8 cellular contexts compared by ENCODE assay signal in the genomic region with DNA sequence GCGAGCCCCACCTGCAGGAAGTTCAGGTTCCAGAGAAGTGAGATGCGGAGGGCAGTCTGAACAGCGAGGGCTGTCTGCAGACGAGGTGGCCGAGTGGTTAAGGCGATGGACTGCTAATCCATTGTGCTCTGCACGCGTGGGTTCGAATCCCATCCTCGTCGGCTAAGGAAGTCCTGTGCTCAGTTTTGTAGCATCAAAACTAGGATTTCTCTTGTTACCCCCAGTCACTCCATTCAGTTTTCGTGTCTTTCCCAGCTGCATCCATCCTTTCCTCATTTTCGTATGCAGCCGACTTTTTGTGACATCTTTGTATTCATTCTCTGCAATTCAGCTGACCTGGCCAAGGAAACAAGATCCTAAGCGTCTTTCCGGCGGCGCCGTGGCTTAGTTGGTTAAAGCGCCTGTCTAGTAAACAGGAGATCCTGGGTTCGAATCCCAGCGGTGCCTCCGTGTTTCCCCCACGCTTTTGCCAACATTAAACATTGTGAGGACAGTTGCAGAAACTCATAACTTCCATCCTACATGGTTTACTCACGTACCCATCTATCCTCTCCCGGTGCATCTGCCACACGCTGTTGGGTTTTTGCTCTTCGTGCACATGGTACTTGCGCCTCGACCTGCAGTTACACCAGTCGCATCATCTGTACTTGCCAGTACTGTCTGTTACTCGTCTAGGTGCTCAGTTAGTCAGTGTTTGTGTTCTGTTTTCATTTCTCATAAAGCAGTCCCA. TPM values are rescaled to one million over a fixed set of nuclear protein-coding genes. Genes with fewer than 3 reads are reported as not detected.
DNase-seq lines count a peak whose midpoint lies in the region; ATAC-seq, FAIRE-seq and TF ChIP-seq lines count a peak whose summit lies in the region.

No MANE protein-coding gene starts in this region.

- H3K27ac ChIP-seq in HEK293 (ENCODE audit: extremely low read depth, low read depth, low read length), result peak overlapping the region; percentile 79
- peak overlapping the region; percentile 97 to 99 (median 98) for H3K27ac ChIP-seq in upper lobe of left lung

- no peak for TF ChIP-seq EP300 in upper lobe of left lung (IDR thresholded peaks at IDR 0.05)

- H3K4me3 Mint-ChIP-seq in progenitor cell of endocrine pancreas (ENCODE audit: low read depth), result no peak overlapping the region

- no peak for DNase-seq in D721Med (ENCODE audit: insufficient read length, low spot score)
- peak; percentile 94 for DNase-seq in NCI-H146 (lab: John Stamatoyannopoulos, UW)
- peak; percentile 76 for DNase-seq in T follicular helper cell (ENCODE audit: low read depth)
- peak; percentile 92 for DNase-seq in amniotic epithelial cell (ENCODE audit: low read depth)
- DNase-seq in left ventricle myocardium superior, result peak; percentile 92
- DNase-seq in progenitor cell of endocrine pancreas (ENCODE audit: low spot score, unreplicated experiment), result peak; percentile 91
- DNase-seq in upper lobe of left lung, result peak in 1 of 2 donors; percentile 96

- peaks cover 4% of the 10 kb centered on the region for H3K27me3 Mint-ChIP-seq in progenitor cell of endocrine pancreas

- CTCF ChIA-PET in HEK293 (lab: Yijun Ruan, JAX), result interaction anchor here (1.0 to 1.9 kb wide), 15 partner anchors 10 to 69 kb away, joined by 3 to 12 read pairs (median 4); a partner anchor contains a TSS

- ATAC-seq in left ventricle myocardium superior, result peak; percentile 74
- ATAC-seq in upper lobe of left lung (ENCODE audit: low FRiP score in 2 of 2), result peak; percentile 77 to 83

- peaks cover 13% of the 10 kb centered on the region for H3K4me1 ChIP-seq in HEK293 (ENCODE audit: control insufficient read depth, insufficient read depth, low read length)
- peaks cover 29 to 53% (median 37%) of the 10 kb centered on the region in 4 donors for H3K4me1 ChIP-seq in upper lobe of left lung

- H3K36me3 Mint-ChIP-seq in progenitor cell of endocrine pancreas (ENCODE audit: insufficient read depth), result no peaks in the 10 kb centered on the region

- POLR2A ChIA-PET in HEK293 (lab: Yijun Ruan, JAX), result interaction anchor here (1.4 to 13.9 kb wide), 9 partner anchors 10 to 108 kb away, joined by 4 to 394 read pairs (median 12); a partner anchor contains a TSS

- intact Hi-C loops in left ventricle myocardium superior (cut with micrococcal nuclease), result no loop called here

- H3K27ac Mint-ChIP-seq in progenitor cell of endocrine pancreas, result no peak overlapping the region

- no peaks in the 10 kb centered on the region for H3K27me3 ChIP-seq in upper lobe of left lung

- no peaks in the 10 kb centered on the region for H3K9me3 Mint-ChIP-seq in progenitor cell of endocrine pancreas (ENCODE audit: low read depth)

- WGBS in upper lobe of left lung, 2 donors, result 1 to 2% methylated on average over 28 to 32 of the region's 32 CpGs

- no peaks in the 10 kb centered on the region for H3K36me3 ChIP-seq in HEK293 (ENCODE audit: control insufficient read depth in 2 of 2, insufficient read depth in 1 of 2, low read length in 2 of 2)
- H3K36me3 ChIP-seq in upper lobe of left lung, result no peaks in the 10 kb centered on the region

- peak; percentile 16 for TF ChIP-seq CTCF in D721Med (IDR thresholded peaks at IDR 0.05; ENCODE audit: insufficient read depth, missing control alignments)
- peak; percentile 94 for TF ChIP-seq CTCF in HEK293 (tag by site-specific recombination; IDR thresholded peaks at IDR 0.05)
- TF ChIP-seq CTCF in progenitor cell of endocrine pancreas (IDR thresholded peaks at IDR 0.05; ENCODE audit: unreplicated experiment), result no peak
- TF ChIP-seq CTCF in upper lobe of left lung (IDR thresholded peaks at IDR 0.05), result peak in 2 of 6 experiments; percentile 28 to 47

- peaks cover 1% of the 10 kb centered on the region for H3K4me1 Mint-ChIP-seq in progenitor cell of endocrine pancreas (ENCODE audit: low read depth)

- H3K4me3 ChIP-seq in HEK293 (ENCODE audit: low read depth, low read length), result peak overlapping the region; percentile 86
- peak overlapping the region; percentile 53 to 80 (median 69) for H3K4me3 ChIP-seq in upper lobe of left lung

- TF ChIP-seq POLR2A in upper lobe of left lung (IDR thresholded peaks at IDR 0.05), result no peak

- H3K9me3 ChIP-seq in HEK293 (ENCODE audit: control insufficient read depth, insufficient read depth, low read depth, low read length), result no peaks in the 10 kb centered on the region
- no peaks in the 10 kb centered on the region for H3K9me3 ChIP-seq in upper lobe of left lung

- no peak for FAIRE-seq in D721Med (lab: Jason Lieb, UNC)

TF ChIP-seq in HEK293, 187 proteins besides CTCF, POLR2A, EP300 and RAD21 (continues in another document):
- TF ChIP-seq ZNF155 (tag by site-specific recombination; IDR thresholded peaks at IDR 0.05) (no peak), ZNF785 (tag by site-specific recombination; IDR thresholded peaks at IDR 0.05) (0 out of 2 replicates have a peak, but pooled peaks have one; percentile 27), ZNF239 (tag by site-specific recombination; IDR thresholded peaks at IDR 0.05) (no peak)
- TF ChIP-seq, protein P1, sequence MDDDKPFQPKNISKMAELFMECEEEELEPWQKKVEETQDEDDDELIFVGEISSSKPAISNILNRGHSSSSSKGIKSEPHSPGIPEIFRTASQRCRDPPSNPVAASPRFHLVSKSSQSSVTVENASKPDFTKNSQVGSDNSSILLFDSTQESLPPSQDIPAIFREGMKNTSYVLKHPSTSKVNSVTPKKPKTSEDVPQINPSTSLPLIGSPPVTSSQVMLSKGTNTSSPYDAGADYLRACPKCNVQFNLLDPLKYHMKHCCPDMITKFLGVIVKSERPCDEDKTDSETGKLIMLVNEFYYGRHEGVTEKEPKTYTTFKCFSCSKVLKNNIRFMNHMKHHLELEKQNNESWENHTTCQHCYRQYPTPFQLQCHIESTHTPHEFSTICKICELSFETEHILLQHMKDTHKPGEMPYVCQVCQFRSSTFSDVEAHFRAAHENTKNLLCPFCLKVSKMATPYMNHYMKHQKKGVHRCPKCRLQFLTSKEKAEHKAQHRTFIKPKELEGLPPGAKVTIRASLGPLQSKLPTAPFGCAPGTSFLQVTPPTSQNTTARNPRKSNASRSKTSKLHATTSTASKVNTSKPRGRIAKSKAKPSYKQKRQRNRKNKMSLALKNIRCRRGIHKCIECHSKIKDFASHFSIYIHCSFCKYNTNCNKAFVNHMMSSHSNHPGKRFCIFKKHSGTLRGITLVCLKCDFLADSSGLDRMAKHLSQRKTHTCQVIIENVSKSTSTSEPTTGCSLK (tag by site-specific recombination; IDR thresholded peaks at IDR 0.05), result no peak
- TF ChIP-seq, protein P2, sequence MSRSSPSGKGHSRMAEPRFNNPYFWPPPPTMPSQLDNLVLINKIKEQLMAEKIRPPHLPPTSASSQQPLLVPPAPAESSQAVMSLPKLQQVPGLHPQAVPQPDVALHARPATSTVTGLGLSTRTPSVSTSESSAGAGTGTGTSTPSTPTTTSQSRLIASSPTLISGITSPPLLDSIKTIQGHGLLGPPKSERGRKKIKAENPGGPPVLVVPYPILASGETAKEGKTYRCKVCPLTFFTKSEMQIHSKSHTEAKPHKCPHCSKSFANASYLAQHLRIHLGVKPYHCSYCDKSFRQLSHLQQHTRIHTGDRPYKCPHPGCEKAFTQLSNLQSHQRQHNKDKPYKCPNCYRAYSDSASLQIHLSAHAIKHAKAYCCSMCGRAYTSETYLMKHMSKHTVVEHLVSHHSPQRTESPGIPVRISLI (tag by site-specific recombination; IDR thresholded peaks at IDR 0.05), result 0 out of 2 replicates have a peak, but pooled peaks have one; percentile 52
- TF ChIP-seq, protein P3, sequence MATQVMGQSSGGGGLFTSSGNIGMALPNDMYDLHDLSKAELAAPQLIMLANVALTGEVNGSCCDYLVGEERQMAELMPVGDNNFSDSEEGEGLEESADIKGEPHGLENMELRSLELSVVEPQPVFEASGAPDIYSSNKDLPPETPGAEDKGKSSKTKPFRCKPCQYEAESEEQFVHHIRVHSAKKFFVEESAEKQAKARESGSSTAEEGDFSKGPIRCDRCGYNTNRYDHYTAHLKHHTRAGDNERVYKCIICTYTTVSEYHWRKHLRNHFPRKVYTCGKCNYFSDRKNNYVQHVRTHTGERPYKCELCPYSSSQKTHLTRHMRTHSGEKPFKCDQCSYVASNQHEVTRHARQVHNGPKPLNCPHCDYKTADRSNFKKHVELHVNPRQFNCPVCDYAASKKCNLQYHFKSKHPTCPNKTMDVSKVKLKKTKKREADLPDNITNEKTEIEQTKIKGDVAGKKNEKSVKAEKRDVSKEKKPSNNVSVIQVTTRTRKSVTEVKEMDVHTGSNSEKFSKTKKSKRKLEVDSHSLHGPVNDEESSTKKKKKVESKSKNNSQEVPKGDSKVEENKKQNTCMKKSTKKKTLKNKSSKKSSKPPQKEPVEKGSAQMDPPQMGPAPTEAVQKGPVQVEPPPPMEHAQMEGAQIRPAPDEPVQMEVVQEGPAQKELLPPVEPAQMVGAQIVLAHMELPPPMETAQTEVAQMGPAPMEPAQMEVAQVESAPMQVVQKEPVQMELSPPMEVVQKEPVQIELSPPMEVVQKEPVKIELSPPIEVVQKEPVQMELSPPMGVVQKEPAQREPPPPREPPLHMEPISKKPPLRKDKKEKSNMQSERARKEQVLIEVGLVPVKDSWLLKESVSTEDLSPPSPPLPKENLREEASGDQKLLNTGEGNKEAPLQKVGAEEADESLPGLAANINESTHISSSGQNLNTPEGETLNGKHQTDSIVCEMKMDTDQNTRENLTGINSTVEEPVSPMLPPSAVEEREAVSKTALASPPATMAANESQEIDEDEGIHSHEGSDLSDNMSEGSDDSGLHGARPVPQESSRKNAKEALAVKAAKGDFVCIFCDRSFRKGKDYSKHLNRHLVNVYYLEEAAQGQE (tag by site-specific recombination; IDR thresholded peaks at IDR 0.05), result peak; percentile 25; the same call in 1 of the 2 replicates

RNA-seq across cellular contexts. Expression of a gene that starts 3.0 kb away (rescaled TPM):
- total RNA-seq in left ventricle myocardium superior, result 9.4 TPM
- 5.2 and 5.3 TPM in 2 replicates for total RNA-seq in progenitor cell of endocrine pancreas
- 10 to 100 TPM in 4 of 6 donors, 1 to 10 TPM in 2; 7.3 to 12.5 (median 11.1) TPM for total RNA-seq in upper lobe of left lung

RNA-seq across cellular contexts. Expression of a gene that starts 10.8 kb away (rescaled TPM):
- total RNA-seq in left ventricle myocardium superior (5.2 TPM), progenitor cell of endocrine pancreas (24.6 and 28.1 TPM in 2 replicates), upper lobe of left lung (10 to 100 TPM; 11.5 to 32.5 (median 17.3) TPM)

RNA-seq across cellular contexts. Expression of a gene that starts 23.4 kb away (rescaled TPM):
- 0.47 TPM for total RNA-seq in left ventricle myocardium superior
- 52.7 and 54.9 TPM in 2 replicates for total RNA-seq in progenitor cell of endocrine pancreas
- 1 to 10 TPM in 5 of 6 donors, not detected in 1; 1.8 to 8.1 (median 5.3) TPM for total RNA-seq in upper lobe of left lung

RNA-seq across cellular contexts. Expression of a gene that starts 24.2 kb away (rescaled TPM):
- 62.3 TPM for total RNA-seq in left ventricle myocardium superior
- 46.4 and 48.1 TPM in 2 replicates for total RNA-seq in progenitor cell of endocrine pancreas
- 10 to 100 TPM; 27.2 to 75.8 (median 49.8) TPM for total RNA-seq in upper lobe of left lung

RNA-seq across cellular contexts. Expression of a gene that starts 34.7 kb away (rescaled TPM):
- total RNA-seq in left ventricle myocardium superior (126 TPM), progenitor cell of endocrine pancreas (37.2 and 40.8 TPM in 2 replicates), upper lobe of left lung (100 to 1,000 TPM; 112 to 358 (median 288) TPM)
